1 cellular context compared by ENCODE assay signal in the genomic region with DNA sequence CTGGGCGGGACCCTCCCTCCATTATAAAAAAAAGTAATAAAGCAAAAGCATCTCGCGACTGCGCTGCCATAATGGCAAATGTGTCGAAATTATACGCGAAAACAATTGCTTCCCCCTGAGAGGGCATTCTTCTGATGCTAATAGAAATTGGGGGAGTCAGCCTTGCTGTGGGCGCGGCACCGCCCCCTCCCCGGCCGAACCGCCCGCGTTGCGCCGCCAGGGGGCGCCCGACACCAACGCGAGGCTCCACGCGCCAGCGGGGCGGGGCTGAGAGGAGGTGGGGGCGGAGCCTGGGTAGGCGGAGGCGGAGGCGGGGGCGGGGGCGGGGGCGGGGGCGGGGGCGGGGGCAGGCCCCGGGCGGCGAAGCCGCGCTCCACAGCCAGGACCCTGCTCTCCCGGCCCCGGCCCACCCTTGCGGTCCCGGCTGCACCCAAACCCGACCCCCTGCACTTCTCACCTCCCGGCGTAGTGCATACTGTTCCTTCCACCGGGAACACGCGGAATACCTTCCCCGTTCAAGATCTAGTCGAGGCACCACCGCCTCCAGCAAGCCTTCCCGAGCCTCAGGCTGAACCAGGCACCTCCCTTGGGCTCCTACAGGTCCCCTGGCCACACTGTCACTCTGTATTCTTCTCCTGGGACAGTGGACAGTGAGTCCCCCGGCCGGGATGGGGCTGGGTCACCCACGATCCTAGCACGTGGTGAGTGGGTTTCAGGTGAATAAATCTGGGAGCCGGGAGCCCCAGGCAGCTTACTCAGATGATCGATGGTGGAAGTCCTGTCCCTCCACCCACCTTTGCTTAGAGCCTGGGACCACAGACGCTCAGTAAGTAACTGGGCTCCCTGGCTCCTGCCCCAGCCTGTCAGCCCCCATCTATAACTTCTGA.
TF ChIP-seq lines count a peak whose summit lies in the region.

No MANE protein-coding gene starts in this region.

TF ChIP-seq in K562, 482 proteins besides CTCF, POLR2A, EP300 and RAD21 (continued from another document):
- TF ChIP-seq STAG1 (CRISPR knock-in tag; IDR thresholded peaks at IDR 0.05; ENCODE audit: borderline replicate concordance) (peak; percentile 62; the same call in 1 of the 2 replicates), L3MBTL2 (IDR thresholded peaks at IDR 0.05) (0 out of 2 replicates have a peak, but pooled peaks have one; percentile 56), PYGO2 (tag; IDR thresholded peaks at IDR 0.05) (no peak)
